Comparison of ENCODE assay signal across 9 cellular contexts in the genomic region with DNA sequence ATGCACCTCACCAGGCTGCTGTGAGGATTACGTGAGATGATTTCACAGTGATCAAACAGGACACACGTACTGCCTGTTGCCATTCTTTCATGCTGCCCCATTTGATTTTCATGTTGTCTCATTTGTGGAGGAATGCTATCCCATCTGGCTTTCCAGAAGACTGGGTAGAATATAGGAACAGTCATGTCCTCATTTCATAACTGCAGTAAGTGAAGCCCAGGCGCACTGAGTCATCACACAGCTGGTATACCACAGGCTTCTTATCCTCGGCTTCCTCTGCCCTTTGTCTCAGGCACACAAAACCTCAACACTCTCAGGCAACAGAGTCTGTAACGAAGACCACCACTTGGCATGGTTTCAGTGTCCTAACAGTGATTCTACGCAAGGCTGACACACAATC.
DNase-seq lines count a peak whose midpoint lies in the region; ATAC-seq and TF ChIP-seq lines count a peak whose summit lies in the region.
"Had no signal": no experiment of that assay in that cellular context is flagged by ENCODE, and none has a peak within 500 bp of the region (broad histone marks: within the 10 kb centered on the region; RNA-seq: fewer than 3 reads in every experiment).

No MANE protein-coding gene starts in this region.

- H3K4me1 ChIP-seq in KMS-11 (ENCODE audit: low read depth, poor library complexity, severe bottlenecking): peaks cover 35% of the 10 kb centered on the region

- no peak overlapping the region for H3K4me3 ChIP-seq in KMS-11 (IDR thresholded peaks at IDR 0.05; ENCODE audit: insufficient read depth, low read depth, low read length)

- H3K79me2 ChIP-seq in KMS-11 (ENCODE audit: insufficient read depth, low read depth): no peaks in the 10 kb centered on the region

- TF ChIP-seq CTCF in AG09319 (IDR thresholded peaks at IDR 0.05; ENCODE audit: low read depth, low read length) (no peak), KMS-11 (conservative IDR thresholded peaks at IDR 0.05; ENCODE audit: low read depth, low read length) (no peak)

- no peak overlapping the region for H3K27ac Mint-ChIP-seq in activated T-helper 2 cell treated with anti-CD3 and anti-CD28 coated beads, Interferon-gamma antibody, Interleukin-2, Interleukin-4, amounts not matched to agents 10 μg/mL and 5 μg/mL and 100 μg/mL, durations not matched to agents 14 hours and 24 hours and 36 hours
- H3K27ac Mint-ChIP-seq: nephron progenitor cell had no signal

- DNase-seq in AG09319 (ENCODE audit: extremely low read depth, low read depth): peak; percentile 90
- peak; percentile 96 for DNase-seq in amniotic stem cell (lab: John Stamatoyannopoulos, UW)
- DNase-seq in kidney tubule cell (ENCODE audit: low spot score): peak; percentile 81
- no peak for DNase-seq in SK-N-DZ (ENCODE audit: low spot score)
- DNase-seq in NCI-H774 (lab: John Stamatoyannopoulos, UW): no peak
- no peak for DNase-seq in activated T-helper 2 cell treated with anti-CD3 and anti-CD28 coated beads, Interferon-gamma antibody, Interleukin-2, Interleukin-4, amounts not matched to agents 10 μg/mL and 5 μg/mL and 100 μg/mL, durations not matched to agents 14 hours and 24 hours and 36 hours (ENCODE audit: low spot score)
- DNase-seq: nephron progenitor cell had no signal

- no peak for ATAC-seq in GM21737 (IDR thresholded peaks at IDR 0.05; ENCODE audit: unreplicated experiment)

- H3K36me3 ChIP-seq in KMS-11 (ENCODE audit: insufficient read depth): no peaks in the 10 kb centered on the region; the same call in 1 of the 2 replicates

- intact Hi-C loops in activated T-helper 2 cell treated with anti-CD3 and anti-CD28 coated beads, Interferon-gamma antibody, Interleukin-2, Interleukin-4, amounts not matched to agents 10 μg/mL and 5 μg/mL and 100 μg/mL, durations not matched to agents 14 hours and 24 hours and 36 hours (cut with micrococcal nuclease): no loop called here

- H3K9me3 Mint-ChIP-seq in activated T-helper 2 cell treated with anti-CD3 and anti-CD28 coated beads, Interferon-gamma antibody, Interleukin-2, Interleukin-4, amounts not matched to agents 10 μg/mL and 5 μg/mL and 100 μg/mL, durations not matched to agents 14 hours and 24 hours and 36 hours: no peaks in the 10 kb centered on the region

- no peak overlapping the region for H3K4me3 Mint-ChIP-seq in activated T-helper 2 cell treated with anti-CD3 and anti-CD28 coated beads, Interferon-gamma antibody, Interleukin-2, Interleukin-4, amounts not matched to agents 10 μg/mL and 5 μg/mL and 100 μg/mL, durations not matched to agents 14 hours and 24 hours and 36 hours (ENCODE audit: low read depth)
- H3K4me3 Mint-ChIP-seq: nephron progenitor cell had no signal

- H3K27me3 Mint-ChIP-seq in activated T-helper 2 cell treated with anti-CD3 and anti-CD28 coated beads, Interferon-gamma antibody, Interleukin-2, Interleukin-4, amounts not matched to agents 10 μg/mL and 5 μg/mL and 100 μg/mL, durations not matched to agents 14 hours and 24 hours and 36 hours (ENCODE audit: low read depth): peaks cover 1% of the 10 kb centered on the region

- no peaks in the 10 kb centered on the region for H3K4me1 Mint-ChIP-seq in activated T-helper 2 cell treated with anti-CD3 and anti-CD28 coated beads, Interferon-gamma antibody, Interleukin-2, Interleukin-4, amounts not matched to agents 10 μg/mL and 5 μg/mL and 100 μg/mL, durations not matched to agents 14 hours and 24 hours and 36 hours (ENCODE audit: low read depth)

- H3K27ac ChIP-seq in KMS-11: no peak overlapping the region

- no peaks in the 10 kb centered on the region for H3K36me3 Mint-ChIP-seq in activated T-helper 2 cell treated with anti-CD3 and anti-CD28 coated beads, Interferon-gamma antibody, Interleukin-2, Interleukin-4, amounts not matched to agents 10 μg/mL and 5 μg/mL and 100 μg/mL, durations not matched to agents 14 hours and 24 hours and 36 hours (ENCODE audit: low read depth)

- no peaks in the 10 kb centered on the region for H3K27me3 ChIP-seq in KMS-11 (ENCODE audit: insufficient read depth, low read depth)

- H4K20me1 ChIP-seq in KMS-11 (ENCODE audit: insufficient read depth): no peaks in the 10 kb centered on the region

- H3K4me2 ChIP-seq in KMS-11: peak overlapping the region; percentile 1; the same call in 1 of the 2 replicates

- H2AFZ ChIP-seq in KMS-11 (ENCODE audit: low read depth): no peak overlapping the region

- no peak overlapping the region for H3K9ac ChIP-seq in KMS-11

Comparison
In these comparisons a context has a peak if more than half of its experiments do, and no peak if none do; other contexts are left out.
1. DNase-seq: peak in AG09319 (single experiment), amniotic stem cell (single experiment) and kidney tubule cell (single experiment); none in SK-N-DZ (single experiment), NCI-H774 (single experiment) and activated T-helper 2 cell treated with anti-CD3 and anti-CD28 coated beads, Interferon-gamma antibody, Interleukin-2, Interleukin-4, amounts not matched to agents 10 μg/mL and 5 μg/mL and 100 μg/mL, durations not matched to agents 14 hours and 24 hours and 36 hours (single experiment).